3 cellular contexts compared by ENCODE assay signal in the genomic region with DNA sequence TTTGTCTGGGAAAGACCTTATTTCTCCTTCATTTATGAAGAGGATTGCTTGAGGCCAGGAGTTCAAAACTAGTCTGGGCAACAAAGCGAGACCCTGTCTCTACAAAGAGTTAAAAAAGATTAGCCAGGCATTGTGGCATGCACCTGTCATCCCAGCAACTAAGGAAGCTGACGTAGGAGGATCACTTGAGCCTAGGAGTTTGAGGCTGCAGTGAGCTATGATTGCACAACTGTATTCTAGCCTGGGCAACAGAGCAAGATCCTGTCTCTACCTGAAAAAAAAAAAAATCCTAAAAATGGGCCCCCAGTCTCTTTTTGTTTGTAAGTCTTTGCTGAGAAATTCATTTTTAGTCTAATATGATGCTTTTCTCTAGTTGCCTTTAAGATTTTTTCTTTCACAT.
TF ChIP-seq lines count a peak whose summit lies in the region.

No MANE protein-coding gene starts in this region.

TF ChIP-seq in IMR-90, 13 proteins besides CTCF, POLR2A, EP300 and RAD21:
- TF ChIP-seq CEBPB (IDR thresholded peaks at IDR 0.05; ENCODE audit: low read depth, low read length), result 0 out of 2 replicates have a peak, but pooled peaks have one; percentile 36
- TF ChIP-seq MXI1 (IDR thresholded peaks at IDR 0.05; ENCODE audit: borderline replicate concordance, low read depth, low read length), result no peak

TF ChIP-seq in WTC11, 78 proteins besides CTCF, POLR2A, EP300 and RAD21:
- TF ChIP-seq, protein P1, sequence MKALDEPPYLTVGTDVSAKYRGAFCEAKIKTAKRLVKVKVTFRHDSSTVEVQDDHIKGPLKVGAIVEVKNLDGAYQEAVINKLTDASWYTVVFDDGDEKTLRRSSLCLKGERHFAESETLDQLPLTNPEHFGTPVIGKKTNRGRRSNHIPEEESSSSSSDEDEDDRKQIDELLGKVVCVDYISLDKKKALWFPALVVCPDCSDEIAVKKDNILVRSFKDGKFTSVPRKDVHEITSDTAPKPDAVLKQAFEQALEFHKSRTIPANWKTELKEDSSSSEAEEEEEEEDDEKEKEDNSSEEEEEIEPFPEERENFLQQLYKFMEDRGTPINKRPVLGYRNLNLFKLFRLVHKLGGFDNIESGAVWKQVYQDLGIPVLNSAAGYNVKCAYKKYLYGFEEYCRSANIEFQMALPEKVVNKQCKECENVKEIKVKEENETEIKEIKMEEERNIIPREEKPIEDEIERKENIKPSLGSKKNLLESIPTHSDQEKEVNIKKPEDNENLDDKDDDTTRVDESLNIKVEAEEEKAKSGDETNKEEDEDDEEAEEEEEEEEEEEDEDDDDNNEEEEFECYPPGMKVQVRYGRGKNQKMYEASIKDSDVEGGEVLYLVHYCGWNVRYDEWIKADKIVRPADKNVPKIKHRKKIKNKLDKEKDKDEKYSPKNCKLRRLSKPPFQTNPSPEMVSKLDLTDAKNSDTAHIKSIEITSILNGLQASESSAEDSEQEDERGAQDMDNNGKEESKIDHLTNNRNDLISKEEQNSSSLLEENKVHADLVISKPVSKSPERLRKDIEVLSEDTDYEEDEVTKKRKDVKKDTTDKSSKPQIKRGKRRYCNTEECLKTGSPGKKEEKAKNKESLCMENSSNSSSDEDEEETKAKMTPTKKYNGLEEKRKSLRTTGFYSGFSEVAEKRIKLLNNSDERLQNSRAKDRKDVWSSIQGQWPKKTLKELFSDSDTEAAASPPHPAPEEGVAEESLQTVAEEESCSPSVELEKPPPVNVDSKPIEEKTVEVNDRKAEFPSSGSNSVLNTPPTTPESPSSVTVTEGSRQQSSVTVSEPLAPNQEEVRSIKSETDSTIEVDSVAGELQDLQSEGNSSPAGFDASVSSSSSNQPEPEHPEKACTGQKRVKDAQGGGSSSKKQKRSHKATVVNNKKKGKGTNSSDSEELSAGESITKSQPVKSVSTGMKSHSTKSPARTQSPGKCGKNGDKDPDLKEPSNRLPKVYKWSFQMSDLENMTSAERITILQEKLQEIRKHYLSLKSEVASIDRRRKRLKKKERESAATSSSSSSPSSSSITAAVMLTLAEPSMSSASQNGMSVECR (CRISPR knock-in tag; IDR thresholded peaks at IDR 0.05; ENCODE audit: borderline replicate concordance), result no peak
- TF ChIP-seq, protein P2, sequence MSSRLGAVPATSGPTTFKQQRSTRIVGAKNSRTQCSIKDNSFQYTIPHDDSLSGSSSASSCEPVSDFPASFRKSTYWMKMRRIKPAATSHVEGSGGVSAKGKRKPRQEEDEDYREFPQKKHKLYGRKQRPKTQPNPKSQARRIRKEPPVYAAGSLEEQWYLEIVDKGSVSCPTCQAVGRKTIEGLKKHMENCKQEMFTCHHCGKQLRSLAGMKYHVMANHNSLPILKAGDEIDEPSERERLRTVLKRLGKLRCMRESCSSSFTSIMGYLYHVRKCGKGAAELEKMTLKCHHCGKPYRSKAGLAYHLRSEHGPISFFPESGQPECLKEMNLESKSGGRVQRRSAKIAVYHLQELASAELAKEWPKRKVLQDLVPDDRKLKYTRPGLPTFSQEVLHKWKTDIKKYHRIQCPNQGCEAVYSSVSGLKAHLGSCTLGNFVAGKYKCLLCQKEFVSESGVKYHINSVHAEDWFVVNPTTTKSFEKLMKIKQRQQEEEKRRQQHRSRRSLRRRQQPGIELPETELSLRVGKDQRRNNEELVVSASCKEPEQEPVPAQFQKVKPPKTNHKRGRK (CRISPR knock-in tag; IDR thresholded peaks at IDR 0.05; ENCODE audit: borderline replicate concordance), result no peak
- peak; percentile 43; the same call in 1 of the 2 replicates for TF ChIP-seq ZNF121 (CRISPR knock-in tag; IDR thresholded peaks at IDR 0.05)

TF ChIP-seq in H1, 55 proteins besides CTCF, POLR2A, EP300 and RAD21:
- TF ChIP-seq HDAC2 (IDR thresholded peaks at IDR 0.05; ENCODE audit: borderline replicate concordance in 1 of 2, low read depth in 2 of 2, low read length in 2 of 2), result no peak
- TF ChIP-seq CEBPB (IDR thresholded peaks at IDR 0.05; ENCODE audit: low read depth, low read length), result 0 out of 2 replicates have a peak, but pooled peaks have one; percentile 3
